ENCODE assay signal across 11 cellular contexts in genomic region chr9:129498451-129499376, GRCh38.
DNase-seq lines count a peak whose midpoint lies in the region; TF ChIP-seq lines count a peak whose summit lies in the region.
"Had no signal": no experiment of that assay in that cellular context is flagged by ENCODE, and none has a peak within 500 bp of the region (broad histone marks: within the 10 kb centered on the region; RNA-seq: fewer than 3 reads in every experiment).

No MANE protein-coding gene starts in this region.

- WGBS in mammary epithelial cell (ENCODE audit: low coverage, missing lambda C conversion rate): 79% methylated on average over 7 of the region's 7 CpGs
- WGBS in esophagus muscularis mucosa: 58% methylated on average over 6 of the region's 7 CpGs

- H3K79me2 ChIP-seq in mammary epithelial cell (ENCODE audit: insufficient read depth, low read length): no peaks in the 10 kb centered on the region

- intact Hi-C loops in breast epithelium (cut with DNase I; ENCODE audit: low total_unique reads): loop anchor here (5.0 kb wide), 1 partner anchor 104 kb away; no protein-coding TSS in a partner anchor
- intact Hi-C loops in mammary epithelial cell (cut with micrococcal nuclease): loop anchor here (5.0 kb wide), 2 partner anchors 36 to 109 kb away; no protein-coding TSS in a partner anchor
- intact Hi-C loops in esophagus muscularis mucosa (cut with DNase I): loop anchor here (5.0 kb wide), 2 partner anchors 86 to 166 kb away; no protein-coding TSS in a partner anchor
- intact Hi-C loops in uterus (cut with DNase I; ENCODE audit: low total_unique reads): loop anchor here (10.0 kb wide), 2 partner anchors 324 to 354 kb away; partner anchors contain the start of gene IER5L

- no peak overlapping the region for H3K4me2 ChIP-seq in mammary epithelial cell (ENCODE audit: insufficient read depth, low read depth, low read length)

- H4K20me1 ChIP-seq in mammary epithelial cell (ENCODE audit: insufficient read depth, low read length): no peaks in the 10 kb centered on the region

- no peaks in the 10 kb centered on the region for H3K36me3 Mint-ChIP-seq in neural crest cell (ENCODE audit: low read depth)

- no peak overlapping the region for H3K4me3 Mint-ChIP-seq in neural crest cell
- H3K4me3 Mint-ChIP-seq: activated T-cell treated with anti-CD3 and anti-CD28 coated beads, Interleukin-2, amount 50 U/mL, for 72 hours had no signal

- TF ChIP-seq POLR2A in breast epithelium (IDR thresholded peaks at IDR 0.05): no peak
- no peak for TF ChIP-seq POLR2A in esophagus muscularis mucosa (IDR thresholded peaks at IDR 0.05; ENCODE audit: low read depth)
- no peak for TF ChIP-seq POLR2A in uterus (IDR thresholded peaks at IDR 0.05)

- H3K9me3 ChIP-seq in breast epithelium (no peaks in the 10 kb centered on the region), mammary epithelial cell (replicated peaks; ENCODE audit: insufficient read depth, low read length) (no peaks in the 10 kb centered on the region), esophagus muscularis mucosa (no peaks in the 10 kb centered on the region), uterus (no peaks in the 10 kb centered on the region)

- BruUV-seq in mammary epithelial cell (replicated peaks; lab: Mats Ljungman, UMichigan): no TSS peak

- in situ Hi-C loops in mammary epithelial cell (cut with MboI; ENCODE audit: low sequenced_read_pairs in 2 of 2): loop anchor here in 1 of 2 donors (25.0 kb wide), 1 partner anchor 361 kb away; no protein-coding TSS in a partner anchor

- peak overlapping the region; percentile 0 for H3K27ac Mint-ChIP-seq in neural crest cell (ENCODE audit: unreplicated experiment)
- H3K27ac Mint-ChIP-seq: activated T-cell treated with anti-CD3 and anti-CD28 coated beads, Interleukin-2, amount 50 U/mL, for 72 hours had no signal

- no peak overlapping the region for H2AFZ ChIP-seq in mammary epithelial cell (ENCODE audit: low read depth, low read length)

- CTCF ChIA-PET in mammary epithelial cell (lab: Charles Lee; ENCODE audit: low non-redundant PET): no interaction called here

- no peak overlapping the region for H3K9ac ChIP-seq in mammary epithelial cell (ENCODE audit: insufficient read depth, low read length)

- DNase-seq in breast epithelium (ENCODE audit: low spot score in 2 of 2): no peak
- DNase-seq in mammary epithelial cell: no peak
- no peak for DNase-seq in esophagus muscularis mucosa (ENCODE audit: extremely low spot score)
- no peak for DNase-seq in neural crest cell (ENCODE audit: low read depth, low spot score)
- no peak for DNase-seq in uterus
- DNase-seq in NCI-H774 (lab: John Stamatoyannopoulos, UW): no peak
- DNase-seq in T1000 (lab: John Stamatoyannopoulos, UW): no peak
- DNase-seq in NCI-H1694 (lab: John Stamatoyannopoulos, UW): no peak
- DNase-seq: activated T-cell treated with anti-CD3 and anti-CD28 coated beads, Interleukin-2, amount 50 U/mL, for 72 hours; foreskin melanocyte; T-helper 2 cell had no signal

- peak overlapping the region; percentile 59 to 77 (median 67) for H3K4me3 ChIP-seq in breast epithelium
- H3K4me3 ChIP-seq in mammary epithelial cell (replicated peaks in 1 of 3; ENCODE audit: insufficient read depth in 1 of 3, low read depth in 2 of 3, low read length in 3 of 3): no peak overlapping the region
- H3K4me3 ChIP-seq in esophagus muscularis mucosa: peak overlapping the region; percentile 64 to 71 (median 66)
- peak overlapping the region; percentile 63 to 67 for H3K4me3 ChIP-seq in uterus

- H3K4me1 ChIP-seq in breast epithelium (peaks cover 18 to 22% of the 10 kb centered on the region in 2 donors), mammary epithelial cell (ENCODE audit: insufficient read depth, low read length) (peaks cover 16% of the 10 kb centered on the region), esophagus muscularis mucosa (peaks cover 46 to 87% (median 77%) of the 10 kb centered on the region in 4 donors), uterus (peaks cover 4 to 27% of the 10 kb centered on the region in 2 donors)

- no peak for TF ChIP-seq CTCF in breast epithelium (IDR thresholded peaks at IDR 0.05)
- TF ChIP-seq CTCF in mammary epithelial cell (conservative IDR thresholded peaks at IDR 0.05 in 1 of 2, IDR thresholded peaks at IDR 0.05 in 1 of 2; ENCODE audit: extremely low read depth in 1 of 2, insufficient read depth in 1 of 2, low read depth in 1 of 2, low read length in 2 of 2): no peak
- TF ChIP-seq CTCF in esophagus muscularis mucosa (IDR thresholded peaks at IDR 0.05): no peak
- no peak for TF ChIP-seq CTCF in neural crest cell (conservative IDR thresholded peaks at IDR 0.05)
- TF ChIP-seq CTCF in uterus (IDR thresholded peaks at IDR 0.05): no peak

- H3K27ac ChIP-seq in breast epithelium (peak overlapping the region; percentile 100), mammary epithelial cell (ENCODE audit: insufficient read depth, low read depth, low read length) (no peak overlapping the region), esophagus muscularis mucosa (replicated peaks in 1 of 4) (peak overlapping the region; percentile 97 to 100 (median 98)), uterus (peak overlapping the region; percentile 98 to 100)

- TF ChIP-seq EP300 in esophagus muscularis mucosa (IDR thresholded peaks at IDR 0.05): no peak

- H3K27me3 Mint-ChIP-seq in neural crest cell (ENCODE audit: low read depth): peaks cover 10% of the 10 kb centered on the region

- no peaks in the 10 kb centered on the region for H3K9me3 Mint-ChIP-seq in neural crest cell
- H3K9me3 Mint-ChIP-seq: activated T-cell treated with anti-CD3 and anti-CD28 coated beads, Interleukin-2, amount 50 U/mL, for 72 hours had no signal

- H3K27me3 ChIP-seq in breast epithelium: no peaks in the 10 kb centered on the region
- no peaks in the 10 kb centered on the region for H3K27me3 ChIP-seq in mammary epithelial cell (ENCODE audit: insufficient read depth, low read length)
- H3K27me3 ChIP-seq in esophagus muscularis mucosa: no peaks in the 10 kb centered on the region
- H3K27me3 ChIP-seq in uterus: no peaks in the 10 kb centered on the region

- dilution Hi-C loops in mammary epithelial cell (cut with HindIII; ENCODE audit: low sequenced_read_pairs): no loop called here

- no peaks in the 10 kb centered on the region for H3K36me3 ChIP-seq in breast epithelium
- no peaks in the 10 kb centered on the region for H3K36me3 ChIP-seq in mammary epithelial cell (ENCODE audit: insufficient read depth, low read length)
- H3K36me3 ChIP-seq in esophagus muscularis mucosa: peaks cover 0 to 18% (median 11%) of the 10 kb centered on the region in 4 donors
- no peaks in the 10 kb centered on the region for H3K36me3 ChIP-seq in uterus

- H3K4me1 Mint-ChIP-seq in neural crest cell: peaks cover 67% of the 10 kb centered on the region

Comparison
In these comparisons a context has a peak if more than half of its experiments do, and no peak if none do; other contexts are left out.
1. H3K4me3 ChIP-seq: peak in breast epithelium (3 of 3), esophagus muscularis mucosa (4 of 4) and uterus (2 of 2); none in mammary epithelial cell (0 of 3).